Comparison of ENCODE assay signal across 20 cellular contexts in genomic region chrX:117543885-117544284, GRCh38.
DNase-seq lines count a peak whose midpoint lies in the region; ATAC-seq, FAIRE-seq and TF ChIP-seq lines count a peak whose summit lies in the region.
"Had no signal": no experiment of that assay in that cellular context is flagged by ENCODE, and none has a peak within 500 bp of the region (broad histone marks: within the 10 kb centered on the region; RNA-seq: fewer than 3 reads in every experiment).

No MANE protein-coding gene starts in this region.

- no peak overlapping the region for H3K4me3 Mint-ChIP-seq in astrocyte (ENCODE audit: unreplicated experiment)
- H3K4me3 Mint-ChIP-seq in CD8-positive, alpha-beta memory T cell, result no peak overlapping the region
- H3K4me3 Mint-ChIP-seq: CD14-positive monocyte; CD4-positive, alpha-beta memory T cell; CD4-positive, CD25-positive, alpha-beta regulatory T cell had no signal

- peak; percentile 13 for DNase-seq in DMS53 (lab: John Stamatoyannopoulos, UW)
- no peak for DNase-seq in DMS53 treated with DMSO at 0.1 percent for 48 hours (lab: John Stamatoyannopoulos, UW; ENCODE audit: unreplicated experiment)
- DNase-seq in astrocyte (ENCODE audit: low read depth), result no peak
- DNase-seq in CD8-positive, alpha-beta memory T cell, result no peak
- DNase-seq: ACHN; BE2C; C1 segment of cervical spinal cord; Caco-2; Calu3; CD4-positive, alpha-beta memory T cell; CD4-positive, CD25-positive, alpha-beta regulatory T cell; DMS79 treated with DMSO at 0.1 percent for 48 hours; GF-D8 had no signal

- no peaks in the 10 kb centered on the region for H3K4me1 Mint-ChIP-seq in astrocyte (ENCODE audit: low read depth, unreplicated experiment)
- no peaks in the 10 kb centered on the region for H3K4me1 Mint-ChIP-seq in CD8-positive, alpha-beta memory T cell
- H3K4me1 Mint-ChIP-seq: CD14-positive monocyte; CD4-positive, alpha-beta memory T cell; CD4-positive, CD25-positive, alpha-beta regulatory T cell had no signal

- H3K9ac ChIP-seq in astrocyte (ENCODE audit: low read length), result no peak overlapping the region
- H3K9ac ChIP-seq: BLaER1 had no signal

- TF ChIP-seq CTCF in astrocyte (IDR thresholded peaks at IDR 0.05; ENCODE audit: insufficient read depth, low read depth, low read length), result no peak

- CTCF ChIA-PET in CD8-positive, alpha-beta memory T cell (lab: Charles Lee), result no interaction called here

- H3K27me3 Mint-ChIP-seq in astrocyte (ENCODE audit: low read depth, unreplicated experiment), result peaks cover 2% of the 10 kb centered on the region
- peaks cover 0 to 4% of the 10 kb centered on the region in 2 donors for H3K27me3 Mint-ChIP-seq in CD8-positive, alpha-beta memory T cell
- H3K27me3 Mint-ChIP-seq: CD4-positive, alpha-beta memory T cell; CD4-positive, CD25-positive, alpha-beta regulatory T cell had no signal

- H3K36me3 Mint-ChIP-seq in astrocyte (ENCODE audit: low read depth, unreplicated experiment), result no peaks in the 10 kb centered on the region
- H3K36me3 Mint-ChIP-seq in CD8-positive, alpha-beta memory T cell, result no peaks in the 10 kb centered on the region
- H3K36me3 Mint-ChIP-seq: CD14-positive monocyte; CD4-positive, alpha-beta memory T cell; CD4-positive, CD25-positive, alpha-beta regulatory T cell had no signal

- H3K27me3 ChIP-seq in astrocyte (ENCODE audit: insufficient read depth, low read length), result no peaks in the 10 kb centered on the region
- no peaks in the 10 kb centered on the region for H3K27me3 ChIP-seq in CD8-positive, alpha-beta memory T cell (ENCODE audit: insufficient read depth, low read length, poor library complexity, severe bottlenecking)
- H3K27me3 ChIP-seq: BE2C, BLaER1 had no signal

- H2AFZ ChIP-seq in astrocyte (ENCODE audit: low read depth, low read length), result no peak overlapping the region

- no peaks in the 10 kb centered on the region for H4K20me1 ChIP-seq in astrocyte (ENCODE audit: insufficient read depth, low read length)
- H4K20me1 ChIP-seq: BLaER1 had no signal

- no peaks in the 10 kb centered on the region for H3K79me2 ChIP-seq in astrocyte (ENCODE audit: insufficient read depth, low read length)

- H3K9me3 ChIP-seq in astrocyte (ENCODE audit: insufficient read depth, low read depth, low read length), result no peaks in the 10 kb centered on the region
- no peaks in the 10 kb centered on the region for H3K9me3 ChIP-seq in CD8-positive, alpha-beta memory T cell (ENCODE audit: low read length)
- H3K9me3 ChIP-seq: BE2C, BLaER1, Caco-2 had no signal

- H3K27ac Mint-ChIP-seq in astrocyte (ENCODE audit: unreplicated experiment), result no peak overlapping the region
- no peak overlapping the region for H3K27ac Mint-ChIP-seq in CD8-positive, alpha-beta memory T cell
- H3K27ac Mint-ChIP-seq: CD14-positive monocyte; CD4-positive, alpha-beta memory T cell; CD4-positive, CD25-positive, alpha-beta regulatory T cell had no signal

- no peak overlapping the region for H3K4me3 ChIP-seq in astrocyte (ENCODE audit: insufficient read depth, low read depth, low read length)
- H3K4me3 ChIP-seq in CD8-positive, alpha-beta memory T cell (ENCODE audit: low read length), result no peak overlapping the region
- H3K4me3 ChIP-seq: BLaER1 had no signal

- FAIRE-seq in astrocyte (lab: Jason Lieb, UNC), result peak; percentile 54
- FAIRE-seq: D721Med, G401.6, GM12891 had no signal

- H3K27ac ChIP-seq in astrocyte (ENCODE audit: low read depth, low read length), result no peak overlapping the region
- no peak overlapping the region for H3K27ac ChIP-seq in CD8-positive, alpha-beta memory T cell (ENCODE audit: low read depth, low read length)
- H3K27ac ChIP-seq: 22Rv1, BLaER1 had no signal

- ATAC-seq in GM18867 (IDR thresholded peaks at IDR 0.05; ENCODE audit: unreplicated experiment), result no peak

- POLR2A ChIA-PET in CD8-positive, alpha-beta memory T cell (lab: Charles Lee), result no interaction called here

- H3K4me2 ChIP-seq in astrocyte (ENCODE audit: low read length), result no peak overlapping the region
- H3K4me2 ChIP-seq: BLaER1 had no signal

- H3K4me1 ChIP-seq in astrocyte (ENCODE audit: insufficient read depth, low read length), result no peaks in the 10 kb centered on the region
- H3K4me1 ChIP-seq in CD8-positive, alpha-beta memory T cell (ENCODE audit: insufficient read depth, low read length), result no peaks in the 10 kb centered on the region
- H3K4me1 ChIP-seq: BE2C, BLaER1, Caco-2 had no signal

- no peaks in the 10 kb centered on the region for H3K36me3 ChIP-seq in astrocyte (ENCODE audit: insufficient read depth, low read length)
- H3K36me3 ChIP-seq in CD8-positive, alpha-beta memory T cell (ENCODE audit: insufficient read depth, low read length), result no peaks in the 10 kb centered on the region
- H3K36me3 ChIP-seq: BE2C, BLaER1 had no signal

- H3K9me3 Mint-ChIP-seq in astrocyte (ENCODE audit: unreplicated experiment), result no peaks in the 10 kb centered on the region
- H3K9me3 Mint-ChIP-seq in CD8-positive, alpha-beta memory T cell, result peaks cover 2 to 9% (median 3%) of the 10 kb centered on the region in 5 donors
